Comparison of ENCODE assay signal across 20 cellular contexts in genomic region chr11:101692980-101693379, GRCh38.
A peak's percentile ranks its signal among the peaks of the same experiment; 100 is the strongest.
DNase-seq lines count a peak whose midpoint lies in the region; ATAC-seq, FAIRE-seq and TF ChIP-seq lines count a peak whose summit lies in the region.
"Had no signal": no experiment of that assay in that cellular context is flagged by ENCODE, and none has a peak within 500 bp of the region (broad histone marks: within the 10 kb centered on the region; RNA-seq: fewer than 3 reads in every experiment).

No MANE protein-coding gene starts in this region.

- H2BK20ac ChIP-seq in IMR-90 (ENCODE audit: low read depth, low read length) = no peak overlapping the region

- H3K9me3 ChIP-seq in A549 = no peaks in the 10 kb centered on the region
- peaks cover 4% of the 10 kb centered on the region for H3K9me3 ChIP-seq in IMR-90 (ENCODE audit: control insufficient read depth, insufficient read depth, low read length)

- WGBS in A549 (ENCODE audit: missing lambda C conversion rate) = 27% methylated on average over 1 of the region's 1 CpG
- WGBS in IMR-90 (ENCODE audit: extremely low coverage in 2 of 2, insufficient read length in 1 of 2), 2 experiments = no CpG with 5 or more reads among the region's 1 CpG
- no CpG with 5 or more reads among the region's 1 CpG for WGBS in mesendoderm (ENCODE audit: extremely low coverage, insufficient coverage, low lambda C conversion rate)

- no peak overlapping the region; the same call in 1 of the 2 replicates for H2AK5ac ChIP-seq in IMR-90 (ENCODE audit: low read depth, low read length)
- H2AK5ac ChIP-seq in mesendoderm (ENCODE audit: low read length) = no peak overlapping the region

- H3K56ac ChIP-seq in IMR-90 (ENCODE audit: extremely low read depth, insufficient read depth, low read length) (no peak overlapping the region), mesendoderm (ENCODE audit: low read length) (no peak overlapping the region)

- no peak overlapping the region for H2AK9ac ChIP-seq in IMR-90 (replicated peaks; ENCODE audit: low read depth, low read length, poor library complexity)

- H3K9me1 ChIP-seq in IMR-90 (ENCODE audit: insufficient read depth, low read length) = no peaks in the 10 kb centered on the region

- no peak for TF ChIP-seq EP300 in A549 (IDR thresholded peaks at IDR 0.05)

- H3K79me1 ChIP-seq in IMR-90 (ENCODE audit: low read depth in 1 of 2, low read length in 2 of 2) = no peaks in the 10 kb centered on the region
- no peaks in the 10 kb centered on the region for H3K79me1 ChIP-seq in mesendoderm (ENCODE audit: low read length)

- in situ Hi-C loops in IMR-90 (cut with MboI; ENCODE audit: low sequenced_read_pairs) = no loop called here

- BruUV-seq in IMR-90 (replicated peaks; lab: Mats Ljungman, UMichigan) = no TSS peak

- TF ChIP-seq CTCF in A549 (IDR thresholded peaks at IDR 0.05) (no peak), IMR-90 (conservative IDR thresholded peaks at IDR 0.05; ENCODE audit: low read depth, low read length) (no peak)

- CTCF ChIA-PET in A549 (lab: Yijun Ruan, JAX) (interaction anchor here (1.8 kb wide), 1 partner anchor 236 kb away, joined by 5 read pairs; no protein-coding TSS in a partner anchor), IMR-90 (lab: Yijun Ruan, JAX) (interaction anchor here (1.1 kb wide), 1 partner anchor 16 kb away, joined by 4 read pairs; no protein-coding TSS in a partner anchor)

- H3K4ac ChIP-seq in IMR-90 (ENCODE audit: low read depth, low read length) (no peak overlapping the region), mesendoderm (ENCODE audit: low read depth, low read length) (peak overlapping the region; percentile 36)

- H4K91ac ChIP-seq in IMR-90 (ENCODE audit: insufficient read depth, low read depth, low read length) = no peak overlapping the region

- H3K27ac ChIP-seq in A549 (no peak overlapping the region), IMR-90 (ENCODE audit: insufficient read depth, low read length) (no peak overlapping the region), mesendoderm (ENCODE audit: low read depth, low read length) (no peak overlapping the region)
- H3K27ac ChIP-seq: BLaER1 treated with 17β-estradiol and CSF1 and Interleukin-3, amounts not matched to agents 10 nM and 100 nM; C4-2B had no signal

- H3K36me3 ChIP-seq in IMR-90 (ENCODE audit: control insufficient read depth, insufficient read depth, low read length) (no peaks in the 10 kb centered on the region), mesendoderm (ENCODE audit: control insufficient read depth, insufficient read depth, low read length) (no peaks in the 10 kb centered on the region)
- H3K36me3 ChIP-seq: BLaER1 treated with 17β-estradiol and CSF1 and Interleukin-3, amounts not matched to agents 10 nM and 100 nM had no signal

- intact Hi-C loops in IMR-90 (cut with micrococcal nuclease) = no loop called here

- H2AFZ ChIP-seq in IMR-90 (replicated peaks; ENCODE audit: low read length, poor library complexity) = no peak overlapping the region

- POLR2A ChIA-PET in A549 (lab: Yijun Ruan, JAX) (no interaction called here), IMR-90 (lab: Charles Lee; ENCODE audit: unreplicated experiment) (no interaction called here)

- H3K14ac ChIP-seq in IMR-90 (replicated peaks; ENCODE audit: low read depth, low read length) = no peak overlapping the region

- no peak for ATAC-seq in A549
- ATAC-seq in IMR-90 (ENCODE audit: low read depth) = no peak
- ATAC-seq: CD8-positive, alpha-beta T cell had no signal

- H2BK120ac ChIP-seq in IMR-90 (ENCODE audit: low read depth, low read length) = no peak overlapping the region
- no peak overlapping the region for H2BK120ac ChIP-seq in mesendoderm (ENCODE audit: low read depth, low read length)

- H2BK5ac ChIP-seq in IMR-90 (ENCODE audit: low read depth, low read length, poor library complexity, severe bottlenecking) (no peak overlapping the region), mesendoderm (ENCODE audit: low read length) (no peak overlapping the region)

- TF ChIP-seq RAD21 in A549 (conservative IDR thresholded peaks at IDR 0.05 in 1 of 2, IDR thresholded peaks at IDR 0.05 in 1 of 2) (no peak), IMR-90 (IDR thresholded peaks at IDR 0.05; ENCODE audit: low read length) (no peak)

- H4K8ac ChIP-seq in IMR-90 (ENCODE audit: low read depth in 2 of 2, low read length in 2 of 2) (no peak overlapping the region), mesendoderm (ENCODE audit: low read depth, low read length) (no peak overlapping the region)

- H4K20me1 ChIP-seq in IMR-90 (ENCODE audit: insufficient read depth, low read length) = no peaks in the 10 kb centered on the region
- H4K20me1 ChIP-seq: BLaER1 treated with 17β-estradiol and CSF1 and Interleukin-3, amounts not matched to agents 10 nM and 100 nM had no signal

- no peaks in the 10 kb centered on the region for H3K79me2 ChIP-seq in mesendoderm (ENCODE audit: control insufficient read depth, insufficient read depth, low read length)

- no peak overlapping the region for H4K5ac ChIP-seq in IMR-90 (ENCODE audit: low read depth, low read length)
- H4K5ac ChIP-seq in mesendoderm (ENCODE audit: low read length) = no peak overlapping the region

- H3K18ac ChIP-seq in IMR-90 (ENCODE audit: low read depth, low read length) = no peak overlapping the region
- H3K18ac ChIP-seq in mesendoderm (ENCODE audit: low read length) = no peak overlapping the region

- H3K4me1 ChIP-seq in A549 (peaks cover 6% of the 10 kb centered on the region; the same call in 2 of the 3 replicates), IMR-90 (ENCODE audit: control insufficient read depth, insufficient read depth, low read length) (no peaks in the 10 kb centered on the region), mesendoderm (ENCODE audit: control insufficient read depth, low read depth, low read length) (no peaks in the 10 kb centered on the region)
- H3K4me1 ChIP-seq: BLaER1 treated with 17β-estradiol and CSF1 and Interleukin-3, amounts not matched to agents 10 nM and 100 nM had no signal

- H3K23ac ChIP-seq in IMR-90 (ENCODE audit: low read depth, low read length) = no peak overlapping the region
- no peak overlapping the region for H3K23ac ChIP-seq in mesendoderm (ENCODE audit: low read length)

- FAIRE-seq in A549 (lab: Jason Lieb, UNC) = no peak
- FAIRE-seq: A204.1, D721Med, G401.6, GM12891, GM19239 had no signal

- H3K4me2 ChIP-seq in A549 (no peak overlapping the region), IMR-90 (ENCODE audit: low read depth, low read length) (no peak overlapping the region), mesendoderm (ENCODE audit: low read length) (no peak overlapping the region)
- H3K4me2 ChIP-seq: BLaER1 treated with 17β-estradiol and CSF1 and Interleukin-3, amounts not matched to agents 10 nM and 100 nM had no signal

- H2BK15ac ChIP-seq in IMR-90 (ENCODE audit: low read depth, low read length) (no peak overlapping the region), mesendoderm (replicated peaks; ENCODE audit: low read depth) (no peak overlapping the region)

- dilution Hi-C loops in IMR-90 (cut with HindIII; ENCODE audit: low sequenced_read_pairs, unreplicated experiment) = no loop called here

- no peak overlapping the region for H3K9ac ChIP-seq in IMR-90 (ENCODE audit: low read depth, low read length)
- no peak overlapping the region for H3K9ac ChIP-seq in mesendoderm (ENCODE audit: low read length)
- H3K9ac ChIP-seq: BLaER1 treated with 17β-estradiol and CSF1 and Interleukin-3, amounts not matched to agents 10 nM and 100 nM had no signal

- H3K27me3 ChIP-seq in IMR-90 (ENCODE audit: control insufficient read depth, insufficient read depth, low read length) = no peaks in the 10 kb centered on the region
- no peaks in the 10 kb centered on the region for H3K27me3 ChIP-seq in mesendoderm (ENCODE audit: insufficient read depth, low read length, poor library complexity)
- H3K27me3 ChIP-seq: BLaER1 treated with 17β-estradiol and CSF1 and Interleukin-3, amounts not matched to agents 10 nM and 100 nM had no signal

- TF ChIP-seq POLR2A in A549 (IDR thresholded peaks at IDR 0.05; ENCODE audit: low read length) (no peak), IMR-90 (IDR thresholded peaks at IDR 0.05; ENCODE audit: low read depth, low read length) (no peak)

- no peak for DNase-seq in A549 (ENCODE audit: low read depth in 1 of 2, low spot score in 1 of 2)
- DNase-seq in IMR-90 = no peak
- no peak for DNase-seq in mesendoderm
- DNase-seq in NCI-H1436 treated with DMSO at 0.1 percent for 48 hours (lab: John Stamatoyannopoulos, UW) = no peak
- no peak for DNase-seq in medulla oblongata (ENCODE audit: extremely low spot score)
- DNase-seq: 8988T; AML-193; Caco-2; Calu3; CD4-positive, alpha-beta T cell; CD8-positive, alpha-beta T cell; DMS79 treated with DMSO at 0.1 percent for 48 hours; GF-D8 had no signal

- H3K4me3 ChIP-seq in A549 (no peak overlapping the region), IMR-90 (ENCODE audit: insufficient read depth, low read depth, low read length) (no peak overlapping the region), mesendoderm (ENCODE audit: low read length) (no peak overlapping the region)
- H3K4me3 ChIP-seq: BLaER1 treated with 17β-estradiol and CSF1 and Interleukin-3, amounts not matched to agents 10 nM and 100 nM had no signal

TF ChIP-seq in A549, 52 proteins besides CTCF, POLR2A, EP300 and RAD21 (continues in another document):
- TF ChIP-seq MAFK (IDR thresholded peaks at IDR 0.05; ENCODE audit: partially characterized antibody) = peak; percentile 83

TF ChIP-seq in IMR-90, 13 proteins besides CTCF, POLR2A, EP300 and RAD21:
- no peak for TF ChIP-seq SMC3 (IDR thresholded peaks at IDR 0.05; ENCODE audit: low read depth, low read length)
- TF ChIP-seq MAFK (IDR thresholded peaks at IDR 0.05; ENCODE audit: low read depth, low read length) = peak; percentile 85
